1 cellular context compared by ENCODE assay signal in the genomic region with DNA sequence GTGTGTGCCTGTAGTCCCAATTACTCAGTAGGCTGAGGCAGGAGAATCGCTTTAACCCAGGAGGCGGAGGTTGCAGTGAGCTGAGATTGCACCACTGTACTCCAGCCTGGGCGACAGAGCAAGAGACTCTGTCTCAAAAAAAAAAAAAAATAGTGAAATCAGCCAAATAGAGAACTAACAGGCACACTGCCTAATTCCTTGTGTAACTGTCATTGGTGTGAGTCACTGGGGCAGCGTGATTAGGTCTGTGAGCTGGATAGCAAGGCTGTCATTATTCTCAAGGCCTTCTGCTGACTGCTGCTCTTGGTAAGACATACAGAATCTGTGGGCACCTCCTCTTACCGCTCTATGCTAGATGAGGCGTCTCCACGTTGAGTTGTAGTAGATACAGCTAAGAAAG.
A peak's percentile ranks its signal among the peaks of the same experiment; 100 is the strongest.
TF ChIP-seq lines count a peak whose summit lies in the region.

No MANE protein-coding gene starts in this region.

TF ChIP-seq in HEK293, 187 proteins besides CTCF, POLR2A, EP300 and RAD21 (continued from another document):
- TF ChIP-seq PRDM1 (tag by site-specific recombination; IDR thresholded peaks at IDR 0.05) = peak; percentile 70; the same call in 1 of the 2 replicates
- TF ChIP-seq ZBTB17 (tag by site-specific recombination; IDR thresholded peaks at IDR 0.05) = no peak
- no peak for TF ChIP-seq HOXD13 (CRISPR knock-in tag; IDR thresholded peaks at IDR 0.05; ENCODE audit: borderline replicate concordance)
- no peak for TF ChIP-seq ZNF48 (tag by site-specific recombination; IDR thresholded peaks at IDR 0.05)
- no peak for TF ChIP-seq ZNF157 (tag by site-specific recombination; IDR thresholded peaks at IDR 0.05)
- 0 out of 2 replicates have a peak, but pooled peaks have one; percentile 28 for TF ChIP-seq ZNF629 (tag by site-specific recombination; IDR thresholded peaks at IDR 0.05)
- TF ChIP-seq ZNF792 (tag by site-specific recombination; IDR thresholded peaks at IDR 0.05) = no peak
- no peak for TF ChIP-seq ZNF37A (tag by site-specific recombination; IDR thresholded peaks at IDR 0.05)
- TF ChIP-seq ZNF660 (tag by site-specific recombination; IDR thresholded peaks at IDR 0.05) = no peak
- no peak for TF ChIP-seq ZBTB8A (tag by site-specific recombination; IDR thresholded peaks at IDR 0.05)
- TF ChIP-seq ZNF791 (tag by site-specific recombination; IDR thresholded peaks at IDR 0.05) = no peak
- TF ChIP-seq ZEB2 (tag by site-specific recombination; IDR thresholded peaks at IDR 0.05) = 0 out of 2 replicates have a peak, but pooled peaks have one; percentile 30
- TF ChIP-seq ZNF302 (tag by site-specific recombination; IDR thresholded peaks at IDR 0.05; ENCODE audit: low read depth) = no peak
